13 cellular contexts compared by ENCODE assay signal in genomic region chr12:65565601-65566560, GRCh38.
DNase-seq lines count a peak whose midpoint lies in the region; ATAC-seq, FAIRE-seq and TF ChIP-seq lines count a peak whose summit lies in the region.
"Had no signal": no experiment of that assay in that cellular context is flagged by ENCODE, and none has a peak within 500 bp of the region (broad histone marks: within the 10 kb centered on the region; RNA-seq: fewer than 3 reads in every experiment).

No MANE protein-coding gene starts in this region.

- no peak overlapping the region for H2AFZ ChIP-seq in hepatocyte

- DNase-seq in AG08395 (ENCODE audit: low spot score), result peak; percentile 78
- peak; percentile 54 for DNase-seq in HTR-8/SVneo (ENCODE audit: insufficient read length, low spot score)
- DNase-seq in astrocyte of the hippocampus (ENCODE audit: low read depth, low spot score), result peak; percentile 94
- DNase-seq in hepatocyte (ENCODE audit: low spot score), result peak; percentile 62
- DNase-seq in stimulated activated CD4-positive, alpha-beta T cell treated with anti-CD3 and anti-CD28 coated beads, Interleukin-1b, Interleukin-23, amount 100 ng/mL, for 48 hours, result no peak
- no peak for DNase-seq in NCI-H345 treated with DMSO at 0.1 percent for 48 hours (lab: John Stamatoyannopoulos, UW; ENCODE audit: unreplicated experiment)
- no peak for DNase-seq in pons (ENCODE audit: low spot score)
- DNase-seq: CD4-positive, CD25-positive, alpha-beta regulatory T cell; colonic mucosa; MM.1S had no signal

- ATAC-seq in GM18520 (IDR thresholded peaks at IDR 0.05; ENCODE audit: unreplicated experiment), result no peak

- H3K27ac ChIP-seq in hepatocyte, result peak overlapping the region; percentile 70
- H3K27ac ChIP-seq: colonic mucosa, RWPE1, tibial nerve had no signal

- 18% methylated on average over 11 of the region's 11 CpGs for WGBS in hepatocyte (ENCODE audit: low lambda C conversion rate, missing lambda C conversion rate)

- no peak overlapping the region for H3K4me3 ChIP-seq in hepatocyte
- H3K4me3 ChIP-seq: colonic mucosa, tibial nerve had no signal

- no peaks in the 10 kb centered on the region for H3K9me3 ChIP-seq in hepatocyte (ENCODE audit: low read depth)
- H3K9me3 ChIP-seq: colonic mucosa, tibial nerve had no signal

- H3K79me2 ChIP-seq in hepatocyte, result no peaks in the 10 kb centered on the region

- no peaks in the 10 kb centered on the region for H4K20me1 ChIP-seq in hepatocyte (ENCODE audit: insufficient read depth, poor library complexity, severe bottlenecking)

- H3K36me3 ChIP-seq in hepatocyte (replicated peaks; ENCODE audit: insufficient read depth, low read depth), result no peaks in the 10 kb centered on the region
- H3K36me3 ChIP-seq: colonic mucosa, tibial nerve had no signal

- peak overlapping the region; percentile 65 for H3K4me2 ChIP-seq in hepatocyte

- no peaks in the 10 kb centered on the region for H3K27me3 ChIP-seq in hepatocyte
- H3K27me3 ChIP-seq: colonic mucosa, tibial nerve had no signal

- no peak for TF ChIP-seq CTCF in hepatocyte (IDR thresholded peaks at IDR 0.05; ENCODE audit: poor library complexity)

- H3K4me1 ChIP-seq in hepatocyte (ENCODE audit: insufficient read depth), result peaks cover 16% of the 10 kb centered on the region
- H3K4me1 ChIP-seq: colonic mucosa had no signal

- H3K9me2 ChIP-seq in hepatocyte (replicated peaks; ENCODE audit: insufficient read depth), result no peaks in the 10 kb centered on the region

- FAIRE-seq in HTR-8/SVneo (lab: Jason Lieb, UNC), result peak; percentile 13

Comparison
In these comparisons a context has a peak if more than half of its experiments do, and no peak if none do; other contexts are left out.
1. DNase-seq: peak in AG08395 (single experiment), HTR-8/SVneo (single experiment), astrocyte of the hippocampus (single experiment) and hepatocyte (single experiment); none in stimulated activated CD4-positive, alpha-beta T cell treated with anti-CD3 and anti-CD28 coated beads, Interleukin-1b, Interleukin-23, amount 100 ng/mL, for 48 hours (single experiment), NCI-H345 treated with DMSO at 0.1 percent for 48 hours (single experiment) and pons (single experiment).